Comparison of ENCODE assay signal across 8 cellular contexts in the genomic region with DNA sequence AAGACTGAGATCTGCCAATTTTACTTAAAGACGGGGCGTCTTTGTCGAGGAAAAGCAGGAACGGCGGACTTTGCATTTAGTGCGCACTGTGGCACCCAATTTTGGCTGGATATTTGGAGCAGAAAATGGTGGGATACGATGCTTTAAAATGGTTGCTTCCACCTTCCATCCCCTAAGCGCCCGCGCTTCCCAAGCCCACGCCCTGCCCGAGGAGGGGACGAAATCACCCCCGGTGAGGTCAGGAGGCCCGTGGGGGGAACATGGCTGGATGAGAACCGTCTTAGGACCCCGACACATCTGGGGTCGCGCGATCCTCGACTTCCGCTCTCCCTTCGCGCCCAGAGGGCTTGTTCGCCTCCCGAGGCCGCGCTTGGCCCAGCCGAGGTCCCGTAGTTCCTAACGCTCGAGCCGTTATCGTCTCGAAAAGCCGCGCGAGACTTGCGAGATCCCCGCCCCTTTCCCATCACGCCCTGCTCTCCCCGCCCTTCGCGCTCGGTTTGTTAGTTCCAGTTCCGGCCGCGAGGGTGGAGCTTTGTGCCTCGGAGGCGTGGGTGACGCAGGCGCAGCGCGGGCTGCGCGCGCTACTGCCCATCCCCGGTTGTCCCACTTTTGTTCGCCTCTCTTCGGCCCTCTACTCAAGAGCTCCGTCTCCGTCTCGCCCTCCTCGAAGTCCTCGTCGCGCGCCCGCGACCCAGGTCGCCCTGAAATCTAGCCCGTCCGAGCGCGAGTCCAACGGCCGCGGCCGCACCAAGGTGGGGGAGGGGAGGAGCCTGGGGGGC. TPM values are rescaled to one million over a fixed set of nuclear protein-coding genes. Genes with fewer than 3 reads are reported as not detected.
DNase-seq lines count a peak whose midpoint lies in the region; ATAC-seq and TF ChIP-seq lines count a peak whose summit lies in the region.

A gene with protein sequence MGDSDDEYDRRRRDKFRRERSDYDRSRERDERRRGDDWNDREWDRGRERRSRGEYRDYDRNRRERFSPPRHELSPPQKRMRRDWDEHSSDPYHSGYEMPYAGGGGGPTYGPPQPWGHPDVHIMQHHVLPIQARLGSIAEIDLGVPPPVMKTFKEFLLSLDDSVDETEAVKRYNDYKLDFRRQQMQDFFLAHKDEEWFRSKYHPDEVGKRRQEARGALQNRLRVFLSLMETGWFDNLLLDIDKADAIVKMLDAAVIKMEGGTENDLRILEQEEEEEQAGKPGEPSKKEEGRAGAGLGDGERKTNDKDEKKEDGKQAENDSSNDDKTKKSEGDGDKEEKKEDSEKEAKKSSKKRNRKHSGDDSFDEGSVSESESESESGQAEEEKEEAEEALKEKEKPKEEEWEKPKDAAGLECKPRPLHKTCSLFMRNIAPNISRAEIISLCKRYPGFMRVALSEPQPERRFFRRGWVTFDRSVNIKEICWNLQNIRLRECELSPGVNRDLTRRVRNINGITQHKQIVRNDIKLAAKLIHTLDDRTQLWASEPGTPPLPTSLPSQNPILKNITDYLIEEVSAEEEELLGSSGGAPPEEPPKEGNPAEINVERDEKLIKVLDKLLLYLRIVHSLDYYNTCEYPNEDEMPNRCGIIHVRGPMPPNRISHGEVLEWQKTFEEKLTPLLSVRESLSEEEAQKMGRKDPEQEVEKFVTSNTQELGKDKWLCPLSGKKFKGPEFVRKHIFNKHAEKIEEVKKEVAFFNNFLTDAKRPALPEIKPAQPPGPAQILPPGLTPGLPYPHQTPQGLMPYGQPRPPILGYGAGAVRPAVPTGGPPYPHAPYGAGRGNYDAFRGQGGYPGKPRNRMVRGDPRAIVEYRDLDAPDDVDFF (plus strand): TSS at position 527 of the 779 bp plus-strand sequence. CDS start 488 bp downstream, outside the sequence.

- H3K4me1 ChIP-seq in ascending aorta (peaks cover 13 to 33% of the 10 kb centered on the region in 2 donors), right cardiac atrium (ENCODE audit: control insufficient read depth, insufficient read depth, low read length) (no peaks in the 10 kb centered on the region), vagina (peaks cover 42% of the 10 kb centered on the region)

- H3K4me3 ChIP-seq in ascending aorta = peak within 1 kb of the TSS; percentile 91 to 98
- peak within 1 kb of the TSS; percentile 90 for H3K4me3 ChIP-seq in right cardiac atrium (ENCODE audit: low read length)
- H3K4me3 ChIP-seq in vagina = peak within 1 kb of the TSS; percentile 85 to 93

- peak in 1 of 2 donors; percentile 92 for TF ChIP-seq POLR2A in vagina (IDR thresholded peaks at IDR 0.05)

- intact Hi-C loops in ascending aorta (cut with DNase I) = loop anchor here (1.0 kb wide), 1 partner anchor 15 kb away; a partner anchor contains a TSS
- intact Hi-C loops in right cardiac atrium (cut with DNase I) = no loop called here
- intact Hi-C loops in vagina (cut with DNase I) = no loop called here

- H3K36me3 ChIP-seq in ascending aorta = peaks cover 35 to 53% of the 10 kb centered on the region in 2 donors
- H3K36me3 ChIP-seq in vagina = peaks cover 0 to 32% of the 10 kb centered on the region in 2 donors

- no peaks in the 10 kb centered on the region for H3K27me3 Mint-ChIP-seq in T-helper 2 cell treated with Interferon-gamma antibody and Interleukin-4, amounts not matched to agents 5 μg/mL and 100 μg/mL, for 36 hours (ENCODE audit: low read depth)

- H3K4me1 Mint-ChIP-seq in T-helper 2 cell treated with Interferon-gamma antibody and Interleukin-4, amounts not matched to agents 5 μg/mL and 100 μg/mL, for 36 hours (ENCODE audit: low read depth) = peaks cover 37% of the 10 kb centered on the region

- ATAC-seq in GM18499 (IDR thresholded peaks at IDR 0.05; ENCODE audit: insufficient read depth, unreplicated experiment) (peak; percentile 65), HG02943 (IDR thresholded peaks at IDR 0.05; ENCODE audit: low read depth, unreplicated experiment) (peak; percentile 76), right cardiac atrium (peak; percentile 96)

- WGBS in right cardiac atrium = 1% methylated on average over 79 of the region's 79 CpGs

- H3K4me3 Mint-ChIP-seq in T-helper 2 cell treated with Interferon-gamma antibody and Interleukin-4, amounts not matched to agents 5 μg/mL and 100 μg/mL, for 36 hours = peak within 1 kb of the TSS; percentile 97

- peak within 1 kb of the TSS; percentile 88 to 98 for H3K27ac ChIP-seq in ascending aorta
- peak within 1 kb of the TSS; percentile 99 for H3K27ac ChIP-seq in right cardiac atrium (ENCODE audit: low read length)
- peak within 1 kb of the TSS; percentile 77 for H3K27ac ChIP-seq in vagina

- peak in 2 of 3 experiments; percentile 41 to 82 for TF ChIP-seq CTCF in ascending aorta (IDR thresholded peaks at IDR 0.05)
- TF ChIP-seq CTCF in vagina (IDR thresholded peaks at IDR 0.05) = peak in 1 of 3 experiments; percentile 82

- H3K36me3 Mint-ChIP-seq in T-helper 2 cell treated with Interferon-gamma antibody and Interleukin-4, amounts not matched to agents 5 μg/mL and 100 μg/mL, for 36 hours (ENCODE audit: low read depth) = peaks cover 65% of the 10 kb centered on the region

- peak within 1 kb of the TSS; percentile 97 for H3K27ac Mint-ChIP-seq in T-helper 2 cell treated with Interferon-gamma antibody and Interleukin-4, amounts not matched to agents 5 μg/mL and 100 μg/mL, for 36 hours

- peak; percentile 99 to 100 for DNase-seq in NCI-H1930 (lab: John Stamatoyannopoulos, UW)
- DNase-seq in T-helper 2 cell treated with Interferon-gamma antibody and Interleukin-4, amounts not matched to agents 5 μg/mL and 100 μg/mL, for 36 hours (ENCODE audit: low spot score) = peak; percentile 97
- peak; percentile 88 to 99 for DNase-seq in ascending aorta (ENCODE audit: low spot score in 2 of 2)
- peak; percentile 98 to 99 (median 99) for DNase-seq in right cardiac atrium
- peak; percentile 99 for DNase-seq in putamen (ENCODE audit: low spot score)
- DNase-seq in vagina (ENCODE audit: extremely low spot score in 2 of 2) = peak in 1 of 2 donors; percentile 98

- H3K27me3 ChIP-seq in ascending aorta (no peaks in the 10 kb centered on the region), right cardiac atrium (ENCODE audit: control insufficient read depth, insufficient read depth) (no peaks in the 10 kb centered on the region), vagina (no peaks in the 10 kb centered on the region)

- H3K9me3 Mint-ChIP-seq in T-helper 2 cell treated with Interferon-gamma antibody and Interleukin-4, amounts not matched to agents 5 μg/mL and 100 μg/mL, for 36 hours = no peaks in the 10 kb centered on the region

- H3K9me3 ChIP-seq in ascending aorta (no peaks in the 10 kb centered on the region), right cardiac atrium (ENCODE audit: control insufficient read depth, low read length) (no peaks in the 10 kb centered on the region), vagina (no peaks in the 10 kb centered on the region)

RNA-seq across cellular contexts. Expression of the gene that starts here (rescaled TPM):
- total RNA-seq in ascending aorta = 89.2 TPM
- total RNA-seq in right cardiac atrium = 10 to 100 TPM; 79.1 to 88.0 (median 82.2) TPM
- polyA plus RNA-seq in right cardiac atrium = 45.8 TPM
- 96.5 TPM for total RNA-seq in vagina
